Comparison of ENCODE assay signal across 20 cellular contexts in the genomic region with DNA sequence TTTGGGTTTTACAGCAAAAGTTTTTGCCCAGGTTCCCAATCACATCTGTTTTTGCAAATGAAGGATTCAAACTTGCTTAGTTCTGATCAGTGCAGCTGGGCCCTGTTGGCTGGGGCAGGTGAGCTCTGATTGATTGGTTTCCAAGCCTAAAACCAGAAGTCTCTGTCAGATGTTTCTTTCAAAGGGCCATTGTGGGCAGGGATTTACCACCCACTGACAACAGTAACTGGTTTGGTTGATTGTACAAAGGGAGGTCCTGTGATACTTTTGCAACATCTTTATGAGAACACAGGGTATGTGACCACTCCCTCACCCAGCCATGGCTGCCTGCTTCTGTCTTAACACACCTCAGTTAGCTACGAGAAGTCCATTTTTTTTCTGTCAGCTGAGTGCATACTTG.
DNase-seq lines count a peak whose midpoint lies in the region; ATAC-seq and TF ChIP-seq lines count a peak whose summit lies in the region.
"Had no signal": no experiment of that assay in that cellular context is flagged by ENCODE, and none has a peak within 500 bp of the region (broad histone marks: within the 10 kb centered on the region; RNA-seq: fewer than 3 reads in every experiment).

No MANE protein-coding gene starts in this region.

- H3K27me3 ChIP-seq in mesendoderm (ENCODE audit: insufficient read depth, low read length, poor library complexity), result no peaks in the 10 kb centered on the region
- no peaks in the 10 kb centered on the region for H3K27me3 ChIP-seq in gastroesophageal sphincter

- H3K56ac ChIP-seq in mesendoderm (ENCODE audit: low read length), result no peak overlapping the region

- H3K4me2 ChIP-seq in mesendoderm (ENCODE audit: low read length), result no peak overlapping the region
- H3K4me2 ChIP-seq: A549 had no signal

- no peak overlapping the region for H3K9ac ChIP-seq in mesendoderm (ENCODE audit: low read length)

- H3K4me3 ChIP-seq in mesendoderm (ENCODE audit: low read length) (no peak overlapping the region), gastroesophageal sphincter (no peak overlapping the region)
- H3K4me3 ChIP-seq: A549, GM12878 had no signal

- TF ChIP-seq POLR2A in gastroesophageal sphincter (IDR thresholded peaks at IDR 0.05), result no peak

- no CpG with 5 or more reads among the region's 1 CpG for WGBS in mesendoderm (ENCODE audit: extremely low coverage, insufficient coverage, low lambda C conversion rate)
- 43 to 71% methylated on average over 1 of the region's 1 CpG for WGBS in gastroesophageal sphincter (ENCODE audit: low coverage in 1 of 2), 2 donors

- H3K4me1 ChIP-seq in mesendoderm (ENCODE audit: control insufficient read depth, low read depth, low read length), result no peaks in the 10 kb centered on the region
- no peaks in the 10 kb centered on the region for H3K4me1 ChIP-seq in gastroesophageal sphincter
- H3K4me1 ChIP-seq: A549 had no signal

- TF ChIP-seq EP300 in gastroesophageal sphincter (IDR thresholded peaks at IDR 0.05), result no peak

- no peaks in the 10 kb centered on the region for H3K9me3 ChIP-seq in gastroesophageal sphincter
- H3K9me3 ChIP-seq: A549 had no signal

- H3K79me1 ChIP-seq in mesendoderm (ENCODE audit: low read length), result no peaks in the 10 kb centered on the region

- TF ChIP-seq CTCF in gastroesophageal sphincter (IDR thresholded peaks at IDR 0.05), result no peak

- H2BK15ac ChIP-seq in mesendoderm (replicated peaks; ENCODE audit: low read depth), result no peak overlapping the region

- H3K36me3 ChIP-seq in mesendoderm (ENCODE audit: control insufficient read depth, insufficient read depth, low read length), result no peaks in the 10 kb centered on the region
- H3K36me3 ChIP-seq in gastroesophageal sphincter, result no peaks in the 10 kb centered on the region

- no peak overlapping the region for H3K4ac ChIP-seq in mesendoderm (ENCODE audit: low read depth, low read length)

- no peaks in the 10 kb centered on the region for H3K79me2 ChIP-seq in mesendoderm (ENCODE audit: control insufficient read depth, insufficient read depth, low read length)

- H2BK5ac ChIP-seq in mesendoderm (ENCODE audit: low read length), result no peak overlapping the region

- no peak overlapping the region for H3K18ac ChIP-seq in mesendoderm (ENCODE audit: low read length)

- H3K27ac ChIP-seq in mesendoderm (ENCODE audit: low read depth, low read length) (no peak overlapping the region), gastroesophageal sphincter (no peak overlapping the region)
- H3K27ac ChIP-seq: 22Rv1, A549, C4-2B had no signal

- H4K8ac ChIP-seq in mesendoderm (ENCODE audit: low read depth, low read length), result no peak overlapping the region

- ATAC-seq in gastroesophageal sphincter (no peak), HG03135 (IDR thresholded peaks at IDR 0.05; ENCODE audit: unreplicated experiment) (no peak)
- ATAC-seq: A549, GM12878, HCT116 had no signal

- H2AK5ac ChIP-seq in mesendoderm (ENCODE audit: low read length), result no peak overlapping the region

- H2BK120ac ChIP-seq in mesendoderm (ENCODE audit: low read depth, low read length), result no peak overlapping the region

- no peak overlapping the region for H3K23ac ChIP-seq in mesendoderm (ENCODE audit: low read length)

- DNase-seq in NCI-H146 (lab: John Stamatoyannopoulos, UW) (peak; percentile 34), NCI-H146 treated with DMSO at 0.1 percent for 48 hours (lab: John Stamatoyannopoulos, UW; ENCODE audit: unreplicated experiment) (no peak), NCI-H69 (lab: John Stamatoyannopoulos, UW) (peak; percentile 46), mesendoderm (peak; percentile 26), NCI-H226 (no peak)
- DNase-seq: AML-193; CD4-positive, alpha-beta T cell; DMS153; DMS79; GOT3; H7; HFFc6; IMR-90 had no signal

- no peak overlapping the region for H4K5ac ChIP-seq in mesendoderm (ENCODE audit: low read length)

Comparison
In these comparisons a context has a peak if more than half of its experiments do, and no peak if none do; other contexts are left out.
1. DNase-seq: peak in NCI-H146 (single experiment), NCI-H69 (single experiment) and mesendoderm (single experiment); none in NCI-H146 treated with DMSO at 0.1 percent for 48 hours (single experiment) and NCI-H226 (single experiment).